8 cellular contexts compared by ENCODE assay signal in the genomic region with DNA sequence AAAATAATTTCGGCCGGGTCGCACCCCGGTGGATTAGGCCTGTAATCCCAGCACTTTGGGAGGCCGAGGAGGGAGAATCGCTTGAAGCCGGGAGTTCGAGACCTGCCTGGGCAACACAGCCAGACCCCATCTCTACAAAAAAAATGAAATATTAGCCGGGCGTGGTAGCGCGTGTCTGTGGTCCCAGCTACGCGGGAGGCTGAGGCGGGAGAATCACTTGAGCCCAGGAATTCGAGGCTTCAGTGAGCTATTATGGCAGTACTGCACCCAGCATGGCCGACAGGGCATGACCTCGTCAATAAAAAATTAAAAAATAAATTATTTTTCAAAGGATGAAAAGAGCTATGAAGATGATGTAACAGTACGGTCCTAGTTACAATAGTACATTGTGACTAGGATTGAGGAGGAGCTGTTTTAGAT. TPM values are rescaled to one million over a fixed set of nuclear protein-coding genes. Genes with fewer than 3 reads are reported as not detected.
DNase-seq lines count a peak whose midpoint lies in the region; TF ChIP-seq lines count a peak whose summit lies in the region.

No MANE protein-coding gene starts in this region.

- H3K27ac ChIP-seq in OCI-LY3 (ENCODE audit: low read length) (peak overlapping the region; percentile 43), ovary (peak overlapping the region in 1 of 2 donors; percentile 58)

- H3K4me3 ChIP-seq in OCI-LY3 (ENCODE audit: low read length) (peak overlapping the region; percentile 86), endocrine pancreas (ENCODE audit: control insufficient read depth, insufficient read depth, low read length) (peak overlapping the region; percentile 82), ovary (peak overlapping the region; percentile 93)

- H3K79me2 ChIP-seq in OCI-LY3 (ENCODE audit: low read length), result peaks cover 56% of the 10 kb centered on the region

- 8 to 18% (median 11%) methylated on average over 19 of the region's 19 CpGs for WGBS in ovary, 3 donors

- H2AFZ ChIP-seq in OCI-LY3 (ENCODE audit: low read depth, low read length), result no peak overlapping the region

- H3K4me2 ChIP-seq in OCI-LY3 (ENCODE audit: low read length), result peak overlapping the region; percentile 97

- H3K9me3 ChIP-seq in OCI-LY3 (ENCODE audit: insufficient read depth, low read length) (no peaks in the 10 kb centered on the region), endocrine pancreas (ENCODE audit: control insufficient read depth, low read length) (no peaks in the 10 kb centered on the region), ovary (no peaks in the 10 kb centered on the region)

- H4K20me1 ChIP-seq in OCI-LY3 (ENCODE audit: insufficient read depth, low read length), result no peaks in the 10 kb centered on the region

- TF ChIP-seq EP300 in ovary (IDR thresholded peaks at IDR 0.05), result no peak

- intact Hi-C loops in ovary (cut with DNase I), result no loop called here

- peaks cover 10% of the 10 kb centered on the region for H3K4me1 ChIP-seq in OCI-LY3 (ENCODE audit: low read length)
- peaks cover 4% of the 10 kb centered on the region for H3K4me1 ChIP-seq in endocrine pancreas (ENCODE audit: control insufficient read depth, insufficient read depth, low read length)
- H3K4me1 ChIP-seq in ovary (ENCODE audit: insufficient read depth), result peaks cover 5% of the 10 kb centered on the region

- peak; percentile 3 for DNase-seq in EH (ENCODE audit: low read depth)
- DNase-seq in ovary, result peak in 1 of 5 donors; percentile 34
- no peak for DNase-seq in SW 1271 (lab: John Stamatoyannopoulos, UW)
- no peak for DNase-seq in mesenteric fat pad (ENCODE audit: low spot score)
- no peak for DNase-seq in inferior parietal cortex (ENCODE audit: extremely low spot score)
- no peak for DNase-seq in stimulated activated naive CD4-positive, alpha-beta T cell treated with Interleukin-2 at 50 U/mL for 16 hours (lab: John Stamatoyannopoulos, UW)

- H3K36me3 ChIP-seq in OCI-LY3 (replicated peaks; ENCODE audit: low read depth, low read length) (peaks cover 15% of the 10 kb centered on the region), endocrine pancreas (ENCODE audit: control insufficient read depth, insufficient read depth, low read length) (peaks cover 5% of the 10 kb centered on the region), ovary (no peaks in the 10 kb centered on the region)

- no peak for TF ChIP-seq POLR2A in ovary (IDR thresholded peaks at IDR 0.05)

- H3K27me3 ChIP-seq in OCI-LY3 (ENCODE audit: low read depth, low read length), result no peaks in the 10 kb centered on the region
- H3K27me3 ChIP-seq in endocrine pancreas (ENCODE audit: control insufficient read depth, insufficient read depth, low read length), result no peaks in the 10 kb centered on the region
- no peaks in the 10 kb centered on the region for H3K27me3 ChIP-seq in ovary

- peak overlapping the region; percentile 84 for H3K9ac ChIP-seq in OCI-LY3 (ENCODE audit: low read length)
- H3K9ac ChIP-seq in endocrine pancreas (ENCODE audit: control insufficient read depth, insufficient read depth, low read length), result peak overlapping the region; percentile 62

- no peak for TF ChIP-seq CTCF in OCI-LY3 (IDR thresholded peaks at IDR 0.05; ENCODE audit: low read depth, low read length)
- no peak for TF ChIP-seq CTCF in ovary (IDR thresholded peaks at IDR 0.05)

RNA-seq across cellular contexts. Expression of a gene that starts 0.5 kb away (rescaled TPM):
- total RNA-seq in ovary, result 10 to 100 TPM in 6 of 7 donors, 1 to 10 TPM in 1; 8.1 to 29.5 (median 21.2) TPM
- 10 to 100 TPM in 1 of 2 donors, 1 to 10 TPM in 1; 9.3 to 27.8 TPM for polyA plus RNA-seq in ovary
- 20.5 TPM for total RNA-seq in mesenteric fat pad

RNA-seq across cellular contexts. Expression of a gene that starts 0.7 kb away (rescaled TPM):
- total RNA-seq in ovary, result 10 to 100 TPM; 33.0 to 80.8 (median 41.7) TPM
- polyA plus RNA-seq in ovary, result 10 to 100 TPM; 27.1 to 47.6 TPM
- 45.6 TPM for total RNA-seq in mesenteric fat pad

RNA-seq across cellular contexts. Expression of a gene that starts 32.3 kb away (rescaled TPM):
- 10 to 100 TPM; 12.0 to 26.6 (median 19.1) TPM for total RNA-seq in ovary
- 10 to 100 TPM; 16.2 to 18.3 TPM for polyA plus RNA-seq in ovary
- total RNA-seq in mesenteric fat pad, result 20.1 TPM

RNA-seq across cellular contexts. Expression of a gene that starts 36.8 kb away (rescaled TPM):
- total RNA-seq in ovary (10 to 100 TPM; 13.2 to 26.4 (median 18.8) TPM), mesenteric fat pad (6.6 TPM)
- 10 to 100 TPM; 13.1 to 17.6 TPM for polyA plus RNA-seq in ovary

RNA-seq across cellular contexts. Expression of a gene that starts 49.8 kb away (rescaled TPM):
- total RNA-seq in ovary, result 100 to 1,000 TPM in 6 of 7 donors, 10 to 100 TPM in 1; 96.3 to 250 (median 182) TPM
- 100 to 1,000 TPM; 106 to 228 TPM for polyA plus RNA-seq in ovary
- 241 TPM for total RNA-seq in mesenteric fat pad
